20 cellular contexts compared by ENCODE assay signal in the genomic region with DNA sequence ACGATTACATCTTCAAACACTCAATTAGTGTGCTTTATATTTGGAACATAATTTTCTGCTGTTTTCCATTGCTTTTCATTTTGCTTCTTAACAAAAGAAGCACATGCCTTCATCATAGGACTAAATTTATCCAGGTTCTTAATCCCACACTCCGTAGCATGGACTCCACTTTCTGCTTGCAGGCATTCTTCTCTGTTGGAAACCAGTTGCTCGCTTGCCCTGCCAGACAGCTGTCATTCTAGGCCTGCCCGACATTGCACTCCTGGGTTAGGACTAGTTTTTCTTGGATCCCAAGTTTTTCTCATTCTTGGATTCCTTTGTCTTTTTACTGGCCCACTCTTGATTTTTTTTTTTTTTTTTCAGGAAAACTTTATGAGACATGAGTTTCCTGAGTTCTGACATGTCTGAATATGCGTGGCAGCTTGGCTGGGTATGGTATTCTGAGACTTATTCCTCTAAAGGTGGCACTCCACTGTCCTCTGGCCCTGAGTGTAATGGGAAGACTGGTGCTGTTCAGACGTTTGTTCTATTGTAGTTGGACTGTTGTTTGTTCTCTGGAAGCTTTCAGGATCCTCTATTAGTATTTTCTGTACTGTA. TPM values are rescaled to one million over a fixed set of nuclear protein-coding genes. Genes with fewer than 3 reads are reported as not detected.
A peak's percentile ranks its signal among the peaks of the same experiment; 100 is the strongest.
DNase-seq lines count a peak whose midpoint lies in the region; ATAC-seq, FAIRE-seq and TF ChIP-seq lines count a peak whose summit lies in the region.
"Had no signal": no experiment of that assay in that cellular context is flagged by ENCODE, and none has a peak within 500 bp of the region (broad histone marks: within the 10 kb centered on the region; RNA-seq: fewer than 3 reads in every experiment).

No MANE protein-coding gene starts in this region.

- H3K27ac Mint-ChIP-seq in GM23338 (no peak overlapping the region), nephron (peak overlapping the region in 2 of 3 experiments; percentile 10 to 15)
- no peak overlapping the region for H3K27ac Mint-ChIP-seq in stimulated activated naive CD8-positive, alpha-beta T cell treated with anti-CD3 and anti-CD28 coated beads, Interleukin-15, amount 100 ng/mL, for 72 hours
- H3K27ac Mint-ChIP-seq: CD8-positive, alpha-beta T cell; HFFc6 had no signal

- H3K27me3 ChIP-seq in GM23338 (ENCODE audit: insufficient read depth) (no peaks in the 10 kb centered on the region), K562 (ENCODE audit: control insufficient read depth in 2 of 2, insufficient read depth in 2 of 2, low read length in 2 of 2) (no peaks in the 10 kb centered on the region), neuronal stem cell (ENCODE audit: control insufficient read depth in 3 of 3, insufficient read depth in 3 of 3, low read depth in 1 of 3, low read length in 3 of 3) (peaks cover 0 to 11% (median 0%) of the 10 kb centered on the region in 3 experiments)

- H3K79me1 ChIP-seq in neuronal stem cell (ENCODE audit: low read depth, low read length): no peaks in the 10 kb centered on the region

- no peaks in the 10 kb centered on the region; the same call in 2 of the 3 replicates for H3K36me3 Mint-ChIP-seq in GM23338 (ENCODE audit: low read depth)
- H3K36me3 Mint-ChIP-seq in nephron (ENCODE audit: low read depth): no peaks in the 10 kb centered on the region
- H3K36me3 Mint-ChIP-seq: CD14-positive monocyte; CD8-positive, alpha-beta T cell had no signal

- H3K14ac ChIP-seq in neuronal stem cell (ENCODE audit: low read length): no peak overlapping the region

- WGBS in K562 (ENCODE audit: insufficient coverage, low coverage, missing lambda C conversion rate): 60% methylated on average over 6 of the region's 6 CpGs
- no CpG with 5 or more reads among the region's 6 CpGs for WGBS in neuronal stem cell (ENCODE audit: extremely low coverage in 2 of 2, insufficient read length in 2 of 2, insufficient replicate concordance in 1 of 2), 2 donors

- CTCF ChIA-PET in K562 (lab: Yijun Ruan, JAX; ENCODE audit: low intra/inter-chr PET ratio): no interaction called here

- intact Hi-C loops in K562 (cut with micrococcal nuclease): no loop called here

- no peak overlapping the region for H3K4me3 ChIP-seq in GM23338
- H3K4me3 ChIP-seq in K562: no peak overlapping the region
- H3K4me3 ChIP-seq in neuronal stem cell (ENCODE audit: low read length in 2 of 2): no peak overlapping the region
- H3K4me3 ChIP-seq: BLaER1 had no signal

- POLR2A ChIA-PET in K562 (lab: Yijun Ruan, JAX): interaction anchor here (0.8 kb wide), 1 partner anchor 68 kb away, joined by 3 read pairs; no protein-coding TSS in a partner anchor

- H3K9me3 ChIP-seq in K562 (replicated peaks; ENCODE audit: control insufficient read depth, insufficient read depth, low read depth, low read length): no peaks in the 10 kb centered on the region
- H3K9me3 ChIP-seq in neuronal stem cell (replicated peaks in 1 of 2; ENCODE audit: control insufficient read depth in 2 of 2, insufficient read depth in 1 of 2, low read depth in 1 of 2, low read length in 2 of 2): no peaks in the 10 kb centered on the region
- H3K9me3 ChIP-seq: BLaER1 had no signal

- H3K9me3 Mint-ChIP-seq in GM23338: no peaks in the 10 kb centered on the region
- H3K9me3 Mint-ChIP-seq in nephron: no peaks in the 10 kb centered on the region
- no peaks in the 10 kb centered on the region for H3K9me3 Mint-ChIP-seq in stimulated activated naive CD8-positive, alpha-beta T cell treated with anti-CD3 and anti-CD28 coated beads, Interleukin-15, amount 100 ng/mL, for 72 hours
- H3K9me3 Mint-ChIP-seq: CD14-positive monocyte; CD8-positive, alpha-beta T cell; HFFc6 had no signal

- H3K23ac ChIP-seq in neuronal stem cell (ENCODE audit: low read depth, low read length, poor library complexity): no peak overlapping the region

- DNase-seq in GM23338 (ENCODE audit: low spot score): no peak
- no peak for DNase-seq in K562 (ENCODE audit: extremely low read depth in 1 of 4, low spot score in 3 of 4)
- DNase-seq in neuronal stem cell (ENCODE audit: low spot score): no peak
- DNase-seq in NCI-H2029 treated with DMSO at 0.1 percent for 48 hours (lab: John Stamatoyannopoulos, UW): no peak
- no peak for DNase-seq in activated naive CD4-positive, alpha-beta T cell treated with Interleukin-2 at 50 U/mL for 16 hours
- no peak for DNase-seq in stimulated activated naive CD8-positive, alpha-beta T cell treated with anti-CD3 and anti-CD28 coated beads, Interleukin-15, amount 100 ng/mL, for 72 hours
- DNase-seq: 8988T; Calu3; CD8-positive, alpha-beta T cell; DMS79 treated with DMSO at 0.1 percent for 48 hours; GF-D8; GOT3; H7; HFFc6 had no signal

- H2AFZ ChIP-seq in GM23338 (0 out of 2 replicates have a peak overlapping the region, but pooled peaks have one; percentile 3), K562 (ENCODE audit: low read depth, low read length) (peak overlapping the region; percentile 22; the same call in 1 of the 2 replicates), neuronal stem cell (ENCODE audit: low read length) (no peak overlapping the region)

- H2BK5ac ChIP-seq in neuronal stem cell (ENCODE audit: low read length): no peak overlapping the region

- no peak overlapping the region for H2BK12ac ChIP-seq in neuronal stem cell (ENCODE audit: low read length)

- H3K79me2 ChIP-seq in GM23338 (replicated peaks; ENCODE audit: insufficient read depth): no peaks in the 10 kb centered on the region
- H3K79me2 ChIP-seq in K562 (ENCODE audit: control insufficient read depth, insufficient read depth, low read length): no peaks in the 10 kb centered on the region

- no peaks in the 10 kb centered on the region for H3F3A ChIP-seq in GM23338 (replicated peaks; ENCODE audit: low read depth)

- no peak overlapping the region for H4K91ac ChIP-seq in neuronal stem cell (ENCODE audit: low read depth, low read length, poor library complexity)

- H3K4me3 Mint-ChIP-seq in GM23338 (no peak overlapping the region), nephron (no peak overlapping the region)
- H3K4me3 Mint-ChIP-seq in stimulated activated naive CD8-positive, alpha-beta T cell treated with anti-CD3 and anti-CD28 coated beads, Interleukin-15, amount 100 ng/mL, for 72 hours: no peak overlapping the region
- H3K4me3 Mint-ChIP-seq: CD14-positive monocyte; CD8-positive, alpha-beta T cell; HFFc6 had no signal

- BruUV-seq in K562 (replicated peaks; lab: Mats Ljungman, UMichigan): no TSS peak

- no peaks in the 10 kb centered on the region for H3K9me1 ChIP-seq in K562 (ENCODE audit: control insufficient read depth, insufficient read depth, low read length)

- H4K8ac ChIP-seq in neuronal stem cell (ENCODE audit: low read depth, low read length): no peak overlapping the region

- in situ Hi-C loops in K562 (cut with MboI): loop anchor here (5.0 kb wide), 1 partner anchor 128 kb away; no protein-coding TSS in a partner anchor

- H3K4me2 ChIP-seq in GM23338: no peak overlapping the region
- H3K4me2 ChIP-seq in K562 (ENCODE audit: insufficient read depth, low read length): no peak overlapping the region
- H3K4me2 ChIP-seq in neuronal stem cell (ENCODE audit: insufficient read depth, low read length, poor library complexity, severe bottlenecking): no peak overlapping the region
- H3K4me2 ChIP-seq: BLaER1 had no signal

- no peak overlapping the region for H3K9ac ChIP-seq in K562 (ENCODE audit: insufficient read depth in 1 of 2, low read depth in 2 of 2, low read length in 2 of 2)
- H3K9ac ChIP-seq in neuronal stem cell (ENCODE audit: low read depth, low read length, poor library complexity): no peak overlapping the region
- H3K9ac ChIP-seq: BLaER1 had no signal

- TF ChIP-seq RAD21 in K562 (CRISPR knock-in tag; conservative IDR thresholded peaks at IDR 0.05 in 1 of 2, IDR thresholded peaks at IDR 0.05 in 1 of 2): no peak

- H3K27ac ChIP-seq in GM23338 (ENCODE audit: low read depth) (no peak overlapping the region), K562 (ENCODE audit: extremely low read depth, low read depth, low read length) (no peak overlapping the region), neuronal stem cell (replicated peaks; ENCODE audit: low read length) (no peak overlapping the region)
- H3K27ac ChIP-seq: BLaER1 had no signal

- TF ChIP-seq CTCF in GM23338 (conservative IDR thresholded peaks at IDR 0.05; ENCODE audit: low read depth in 2 of 2): no peak
- TF ChIP-seq CTCF in K562 (IDR thresholded peaks at IDR 0.05 in 2 of 3, conservative IDR thresholded peaks at IDR 0.05 in 1 of 3; ENCODE audit: insufficient read depth in 2 of 3, low read depth in 1 of 3, low read length in 3 of 3): no peak
- no peak for TF ChIP-seq CTCF in nephron (IDR thresholded peaks at IDR 0.05; ENCODE audit: unreplicated experiment in 3 of 3)

- no peak for TF ChIP-seq EP300 in K562 (IDR thresholded peaks at IDR 0.05; ENCODE audit: low read length)

- FAIRE-seq in K562 (lab: Jason Lieb, UNC): no peak
- FAIRE-seq: HTR-8/SVneo had no signal

- H3K4me1 Mint-ChIP-seq in GM23338 (peaks cover 3% of the 10 kb centered on the region), nephron (peaks cover 14% of the 10 kb centered on the region)
- H3K4me1 Mint-ChIP-seq in stimulated activated naive CD8-positive, alpha-beta T cell treated with anti-CD3 and anti-CD28 coated beads, Interleukin-15, amount 100 ng/mL, for 72 hours: peaks cover under 1% of the 10 kb centered on the region

- H3K4ac ChIP-seq in neuronal stem cell (ENCODE audit: low read length): no peak overlapping the region

- ATAC-seq in GM23338 (no peak), K562 (no peak), esophagus mucosa (peak; percentile 41)
- no peak for ATAC-seq in stimulated activated naive CD8-positive, alpha-beta T cell treated with anti-CD3 and anti-CD28 coated beads, Interleukin-15, amount 100 ng/mL, for 72 hours
- ATAC-seq: CD8-positive, alpha-beta T cell; HCT116 had no signal

- H2BK120ac ChIP-seq in neuronal stem cell (ENCODE audit: low read depth, low read length): no peak overlapping the region

- H2AK5ac ChIP-seq in neuronal stem cell (ENCODE audit: low read depth, low read length): no peak overlapping the region

- H3K36me3 ChIP-seq in GM23338 (ENCODE audit: insufficient read depth): no peaks in the 10 kb centered on the region
- H3K36me3 ChIP-seq in K562 (ENCODE audit: control insufficient read depth, insufficient read depth, low read length): no peaks in the 10 kb centered on the region
- no peaks in the 10 kb centered on the region for H3K36me3 ChIP-seq in neuronal stem cell (replicated peaks in 1 of 2; ENCODE audit: control insufficient read depth in 2 of 2, insufficient read depth in 2 of 2, low read length in 2 of 2)
- H3K36me3 ChIP-seq: BLaER1 had no signal

- no peaks in the 10 kb centered on the region for H3K9me2 ChIP-seq in GM23338 (ENCODE audit: insufficient read depth)

- H4K20me1 ChIP-seq in GM23338 (replicated peaks; ENCODE audit: insufficient read depth) (no peaks in the 10 kb centered on the region), K562 (replicated peaks; ENCODE audit: control insufficient read depth, insufficient read depth, low read length) (no peaks in the 10 kb centered on the region)
- H4K20me1 ChIP-seq: BLaER1 had no signal

- H2BK15ac ChIP-seq in neuronal stem cell (ENCODE audit: low read length): no peak overlapping the region

- H3K4me1 ChIP-seq in GM23338 (ENCODE audit: insufficient read depth) (no peaks in the 10 kb centered on the region), K562 (replicated peaks in 1 of 2; ENCODE audit: control insufficient read depth in 2 of 2, insufficient read depth in 2 of 2, low read length in 2 of 2) (peaks cover 3 to 4% of the 10 kb centered on the region in 2 experiments; a peak in 3 of 5 replicates), neuronal stem cell (ENCODE audit: control insufficient read depth in 2 of 2, insufficient read depth in 1 of 2, low read depth in 1 of 2, low read length in 2 of 2) (no peaks in the 10 kb centered on the region)

- TF ChIP-seq POLR2A in K562 (conservative IDR thresholded peaks at IDR 0.05): no peak

- H3K27me3 Mint-ChIP-seq in GM23338 (ENCODE audit: insufficient read depth, low read depth, poor library complexity) (no peaks in the 10 kb centered on the region), nephron (ENCODE audit: low read depth) (no peaks in the 10 kb centered on the region)
- no peaks in the 10 kb centered on the region for H3K27me3 Mint-ChIP-seq in stimulated activated naive CD8-positive, alpha-beta T cell treated with anti-CD3 and anti-CD28 coated beads, Interleukin-15, amount 100 ng/mL, for 72 hours

- no peak overlapping the region for H3K18ac ChIP-seq in neuronal stem cell (ENCODE audit: low read length)

RNA-seq across cellular contexts. Expression of a gene that starts 6.3 kb away (rescaled TPM):
- 135 and 165 TPM in 2 replicates for total RNA-seq in GM23338 (2014; rRNA removed; shearing (Covaris generic))
- polyA plus RNA-seq in GM23338 (2016; fragmentation: Nextera tagmentation; extraction: Ambion mirVana) (275 and 315 TPM in 2 replicates), K562 (2011; rRNA removed) (166 and 168 TPM in 2 replicates), K562 (2014; fragmentation: Illumina TruSeq; extraction: Trizol) (153 and 179 TPM in 2 replicates), K562 (2014; fragmentation: Nextera tagmentation; extraction: Ambion mirVana) (10 to 100 TPM; 81.6 to 95.3 TPM), K562 (2014; rRNA removed) (107 and 123 TPM in 2 replicates)
- 155 and 386 TPM in 2 replicates for total RNA-seq in K562 (2011; cell fraction: chromatin; rRNA removed; ENCODE audit: low replicate concordance)
- 130 and 132 TPM in 2 replicates for total RNA-seq in K562 (2011; cell fraction: nucleolus; rRNA removed)
- 338 and 395 TPM in 2 replicates for total RNA-seq in K562 (2011; cell fraction: nucleoplasm; rRNA removed)
- total RNA-seq in K562 (2014; rRNA removed) (48.3 and 68.9 TPM in 2 replicates), K562 (2014; rRNA removed; fragmentation: Illumina TruSeq; extraction: Trizol) (181 and 192 TPM in 2 replicates), K562 (2015; rRNA removed; fragmentation: Illumina TruSeq; extraction: Trizol) (109 and 113 TPM in 2 replicates), K562 (2021) (201 and 202 TPM in 2 replicates), esophagus mucosa (159 TPM)
- polyA plus RNA-seq in K562 (2011; cell fraction: cytosol; rRNA removed): 60.8 and 184 TPM in 2 replicates
- 54.2 and 111 TPM in 2 replicates for polyA plus RNA-seq in K562 (2011; cell fraction: nucleus; rRNA removed)
- polyA plus RNA-seq in K562 (2012): 169 and 188 TPM in 2 replicates
- polyA minus RNA-seq in K562 (2011; rRNA and poly(A)+ RNA removed): 226 and 248 TPM in 2 replicates
- polyA minus RNA-seq in K562 (2011; cell fraction: cytosol; rRNA and poly(A)+ RNA removed): 62.8 and 80.9 TPM in 2 replicates
- polyA minus RNA-seq in K562 (2011; cell fraction: nucleus; rRNA and poly(A)+ RNA removed): 22.8 and 33.3 TPM in 2 replicates
- 97.8 TPM for polyA plus RNA-seq in neuronal stem cell (2013, experiment 1 of 2)
- polyA plus RNA-seq in neuronal stem cell (2013, experiment 2 of 2): 101 TPM

Comparison
In these comparisons a context has a peak if more than half of its experiments do, and no peak if none do; other contexts are left out.
1. H3K27ac Mint-ChIP-seq: peak in nephron (2 of 3); none in GM23338 (single experiment) and stimulated activated naive CD8-positive, alpha-beta T cell treated with anti-CD3 and anti-CD28 coated beads, Interleukin-15, amount 100 ng/mL, for 72 hours (0 of 2).